ENCODE assay signal across 12 cellular contexts in the genomic region with DNA sequence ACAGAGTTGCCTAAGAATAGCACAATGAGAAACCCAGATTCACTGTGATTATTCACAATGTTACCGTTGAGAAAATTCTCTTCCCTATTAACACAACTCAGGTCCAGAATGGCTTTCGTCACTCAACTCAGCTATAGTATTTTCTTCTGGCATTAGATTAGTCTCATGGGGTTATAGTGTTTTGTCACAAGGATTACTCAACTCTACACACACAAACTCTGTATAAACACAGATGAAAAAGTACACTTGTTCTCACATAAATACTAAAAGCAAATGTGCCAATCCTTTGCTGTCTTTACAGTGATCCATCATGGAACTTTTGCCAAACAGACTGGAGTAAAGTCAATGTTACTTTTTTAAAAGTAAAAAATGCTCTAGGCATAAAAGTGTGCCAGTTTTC.
DNase-seq lines count a peak whose midpoint lies in the region; ATAC-seq and TF ChIP-seq lines count a peak whose summit lies in the region.
"Had no signal": no experiment of that assay in that cellular context is flagged by ENCODE, and none has a peak within 500 bp of the region (broad histone marks: within the 10 kb centered on the region; RNA-seq: fewer than 3 reads in every experiment).

No MANE protein-coding gene starts in this region.

- no peaks in the 10 kb centered on the region for H3K27me3 Mint-ChIP-seq in chondrocyte (ENCODE audit: low read depth)
- peaks cover 0 to 9% (median 7%) of the 10 kb centered on the region in 5 donors for H3K27me3 Mint-ChIP-seq in naive thymus-derived CD4-positive, alpha-beta T cell

- no peaks in the 10 kb centered on the region for H3K27me3 ChIP-seq in naive thymus-derived CD4-positive, alpha-beta T cell (ENCODE audit: control insufficient read depth in 2 of 2, insufficient read depth in 2 of 2, low read length in 2 of 2)

- TF ChIP-seq CTCF in chondrocyte (IDR thresholded peaks at IDR 0.05): no peak
- TF ChIP-seq CTCF in fibroblast of the aortic adventitia (IDR thresholded peaks at IDR 0.05; ENCODE audit: insufficient read depth, low read length): no peak

- peak overlapping the region; percentile 0 for H3K27ac Mint-ChIP-seq in chondrocyte (ENCODE audit: unreplicated experiment)
- no peak overlapping the region for H3K27ac Mint-ChIP-seq in naive thymus-derived CD4-positive, alpha-beta T cell

- DNase-seq in HCEC 1CT (peak; percentile 11), chondrocyte (ENCODE audit: low spot score) (no peak), fibroblast of the aortic adventitia (ENCODE audit: low read depth) (peak; percentile 53), skeletal muscle cell (ENCODE audit: low read depth) (peak; percentile 88), amygdala (lab: John Stamatoyannopoulos, UW) (no peak), H4 (ENCODE audit: low spot score) (no peak)
- DNase-seq in naive thymus-derived CD4-positive, alpha-beta T cell: no peak
- DNase-seq: C1 segment of cervical spinal cord, KG1, NCI-H1105, NCI-H1694 treated with DMSO at 0.1 percent for 48 hours, NCI-H345 had no signal

- peaks cover 24% of the 10 kb centered on the region for H3K9me3 Mint-ChIP-seq in chondrocyte (ENCODE audit: low read depth)
- peaks cover 0 to 21% (median 10%) of the 10 kb centered on the region in 11 donors for H3K9me3 Mint-ChIP-seq in naive thymus-derived CD4-positive, alpha-beta T cell

- intact Hi-C loops in naive thymus-derived CD4-positive, alpha-beta T cell (cut with micrococcal nuclease): loop anchor here in 1 of 2 donors (10.0 kb wide), 1 partner anchor 1239 kb away; no protein-coding TSS in a partner anchor

- no peaks in the 10 kb centered on the region for H3K4me1 ChIP-seq in naive thymus-derived CD4-positive, alpha-beta T cell (ENCODE audit: control insufficient read depth in 2 of 2, insufficient read depth in 2 of 2, low read length in 2 of 2)

- H3K4me3 ChIP-seq in fibroblast of the aortic adventitia (ENCODE audit: low read depth, low read length): no peak overlapping the region
- H3K4me3 ChIP-seq in skeletal muscle cell (ENCODE audit: low read depth, low read length): no peak overlapping the region
- no peak overlapping the region for H3K4me3 ChIP-seq in naive thymus-derived CD4-positive, alpha-beta T cell (ENCODE audit: low read length)

- peaks cover 12% of the 10 kb centered on the region for H3K36me3 Mint-ChIP-seq in chondrocyte (ENCODE audit: low read depth)
- no peaks in the 10 kb centered on the region for H3K36me3 Mint-ChIP-seq in naive thymus-derived CD4-positive, alpha-beta T cell

- CTCF ChIA-PET in naive thymus-derived CD4-positive, alpha-beta T cell (lab: Charles Lee): no interaction called here

- H3K9me3 ChIP-seq in naive thymus-derived CD4-positive, alpha-beta T cell (ENCODE audit: control insufficient read depth in 2 of 3, low read length in 3 of 3): no peaks in the 10 kb centered on the region

- no peaks in the 10 kb centered on the region for H3K36me3 ChIP-seq in naive thymus-derived CD4-positive, alpha-beta T cell (ENCODE audit: control insufficient read depth in 2 of 3, insufficient read depth in 3 of 3, low read length in 3 of 3)

- no peak for ATAC-seq in naive thymus-derived CD4-positive, alpha-beta T cell

- H3K4me3 Mint-ChIP-seq in chondrocyte (ENCODE audit: unreplicated experiment): no peak overlapping the region
- no peak overlapping the region for H3K4me3 Mint-ChIP-seq in naive thymus-derived CD4-positive, alpha-beta T cell

- POLR2A ChIA-PET in naive thymus-derived CD4-positive, alpha-beta T cell (lab: Charles Lee): no interaction called here

- peaks cover 5% of the 10 kb centered on the region for H3K4me1 Mint-ChIP-seq in chondrocyte (ENCODE audit: low read depth)
- no peaks in the 10 kb centered on the region for H3K4me1 Mint-ChIP-seq in naive thymus-derived CD4-positive, alpha-beta T cell

- H3K27ac ChIP-seq in naive thymus-derived CD4-positive, alpha-beta T cell (ENCODE audit: low read depth, low read length): no peak overlapping the region

Comparison
In these comparisons a context has a peak if more than half of its experiments do, and no peak if none do; other contexts are left out.
1. DNase-seq: peak in HCEC 1CT (single experiment), fibroblast of the aortic adventitia (single experiment) and skeletal muscle cell (single experiment); none in chondrocyte (single experiment), naive thymus-derived CD4-positive, alpha-beta T cell (0 of 9), amygdala (0 of 56) and H4 (single experiment).